ENCODE assay signal across 20 cellular contexts in the genomic region with DNA sequence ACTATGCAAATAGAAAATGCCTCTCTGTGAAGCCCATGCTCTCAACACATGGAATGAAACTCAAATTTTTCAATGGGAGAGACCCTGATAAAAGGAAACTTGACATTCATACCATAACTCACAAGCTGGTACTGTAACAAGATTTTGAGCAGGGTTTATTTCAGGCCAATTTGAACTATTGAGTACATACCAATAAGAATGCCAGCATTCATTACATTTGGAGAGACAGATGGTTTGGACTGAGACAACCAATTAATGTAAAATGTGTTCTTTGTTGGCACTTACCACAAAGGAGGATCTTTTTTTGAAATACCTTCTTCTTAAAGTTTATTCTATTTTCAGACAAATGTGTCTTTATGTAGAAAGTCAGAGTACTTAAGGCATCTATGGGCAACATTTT.
DNase-seq lines count a peak whose midpoint lies in the region; ATAC-seq and TF ChIP-seq lines count a peak whose summit lies in the region.
"Had no signal": no experiment of that assay in that cellular context is flagged by ENCODE, and none has a peak within 500 bp of the region (broad histone marks: within the 10 kb centered on the region; RNA-seq: fewer than 3 reads in every experiment).

No MANE protein-coding gene starts in this region.

- H3K27me3 ChIP-seq in A673 (replicated peaks; ENCODE audit: insufficient read depth, low read depth, low read length, poor library complexity) (no peaks in the 10 kb centered on the region), heart right ventricle (no peaks in the 10 kb centered on the region)

- H3K27ac ChIP-seq in A673 (ENCODE audit: low read depth, low read length, poor library complexity, severe bottlenecking) = no peak overlapping the region
- peak overlapping the region; percentile 67; the same call in 1 of the 2 replicates for H3K27ac ChIP-seq in SK-N-MC
- no peak overlapping the region for H3K27ac ChIP-seq in heart right ventricle
- H3K27ac ChIP-seq: A549 had no signal

- no TSS peak for BruUV-seq in A673 (replicated peaks; lab: Mats Ljungman, UMichigan)

- intact Hi-C loops in A673 (cut with micrococcal nuclease; ENCODE audit: unreplicated experiment) (no loop called here), heart right ventricle (cut with DNase I) (no loop called here)

- no peak overlapping the region for H3K9ac ChIP-seq in SK-N-MC (ENCODE audit: insufficient read length)

- CTCF ChIA-PET in A673 (lab: Charles Lee) = no interaction called here

- peak; percentile 24 for DNase-seq in A673 (ENCODE audit: low spot score)
- DNase-seq in RPMI7951 (ENCODE audit: low read depth) = peak; percentile 34
- no peak for DNase-seq in SK-N-MC (ENCODE audit: low read depth, low spot score)
- DNase-seq in epidermal melanocyte (ENCODE audit: insufficient read length, low spot score) = peak; percentile 39
- no peak for DNase-seq in heart right ventricle
- DNase-seq: 8988T; C1 segment of cervical spinal cord; Caco-2; CD4-positive, alpha-beta memory T cell; DMS53; DMS79 treated with DMSO at 0.1 percent for 48 hours; GF-D8; H9; HFFc6 had no signal

- POLR2A ChIA-PET in A673 (lab: Charles Lee; ENCODE audit: low non-redundant PET) = no interaction called here

- ATAC-seq in GM21529 (IDR thresholded peaks at IDR 0.05; ENCODE audit: unreplicated experiment) (no peak), HG02884 (IDR thresholded peaks at IDR 0.05; ENCODE audit: unreplicated experiment) (no peak), heart right ventricle (no peak), esophagus mucosa (no peak)
- ATAC-seq: A549, GM23338, HCT116 had no signal

- no peak overlapping the region for H3K4me3 ChIP-seq in A673 (ENCODE audit: low read depth, low read length, poor library complexity, severe bottlenecking)
- H3K4me3 ChIP-seq in SK-N-MC = no peak overlapping the region
- no peak overlapping the region for H3K4me3 ChIP-seq in heart right ventricle
- H3K4me3 ChIP-seq: A549, GM23338 had no signal

- TF ChIP-seq CTCF in A673 (conservative IDR thresholded peaks at IDR 0.05; ENCODE audit: low read depth, low read length) = no peak
- no peak for TF ChIP-seq CTCF in heart right ventricle (IDR thresholded peaks at IDR 0.05)

- H3K9me3 ChIP-seq in A673 (ENCODE audit: low read depth, low read length, poor library complexity, severe bottlenecking) = no peaks in the 10 kb centered on the region
- no peaks in the 10 kb centered on the region for H3K9me3 ChIP-seq in SK-N-MC (ENCODE audit: low read depth, low read length)
- H3K9me3 ChIP-seq in heart right ventricle = peaks cover 0 to 19% (median 3%) of the 10 kb centered on the region in 11 donors
- H3K9me3 ChIP-seq: A549 had no signal

- H3K36me3 ChIP-seq in A673 (ENCODE audit: insufficient read depth, low read length, poor library complexity, severe bottlenecking) (no peaks in the 10 kb centered on the region), SK-N-MC (ENCODE audit: insufficient read depth, low read length) (no peaks in the 10 kb centered on the region), heart right ventricle (no peaks in the 10 kb centered on the region)

- H3K4me1 ChIP-seq in A673 (ENCODE audit: insufficient read depth, low read length, poor library complexity, severe bottlenecking) (no peaks in the 10 kb centered on the region), heart right ventricle (no peaks in the 10 kb centered on the region)
- H3K4me1 ChIP-seq: A549, Caco-2 had no signal

Comparison
In these comparisons a context has a peak if more than half of its experiments do, and no peak if none do; other contexts are left out.
1. DNase-seq: peak in A673 (single experiment), RPMI7951 (single experiment) and epidermal melanocyte (single experiment); none in SK-N-MC (single experiment) and heart right ventricle (0 of 2).